In the genomic region with DNA sequence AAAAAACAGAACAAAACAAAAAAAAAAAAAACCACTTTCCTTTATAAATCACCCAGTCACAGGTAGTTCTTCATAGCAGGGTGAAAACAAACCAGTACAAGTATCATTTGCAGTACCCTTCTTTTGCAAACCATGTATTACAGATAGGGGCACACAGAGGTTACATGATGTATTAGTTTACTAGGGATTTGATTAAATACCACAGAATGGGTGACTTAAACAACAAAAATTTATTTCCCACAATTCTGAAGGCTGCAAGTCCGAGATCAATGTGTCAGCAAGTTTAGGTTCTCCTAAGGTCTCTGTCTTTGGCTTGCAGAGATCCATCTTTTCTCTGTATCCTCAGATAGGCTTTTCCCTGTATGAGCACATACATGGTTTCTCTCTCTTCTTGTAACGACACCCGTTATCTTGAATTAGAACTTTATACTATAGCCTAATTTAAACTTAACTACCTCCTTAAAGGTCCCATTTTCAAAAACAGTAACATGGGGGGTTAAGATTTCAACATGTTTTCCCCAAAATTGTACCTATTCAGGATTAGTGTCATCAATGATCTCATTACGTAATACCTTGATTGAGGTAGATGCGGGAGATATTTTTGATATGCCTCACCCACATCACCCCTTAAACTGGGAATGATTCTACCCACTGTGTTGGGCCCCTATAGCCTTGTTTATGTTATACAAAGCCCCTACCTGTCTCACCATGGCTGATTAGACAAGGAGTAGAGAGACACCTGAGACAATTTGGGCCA, we compare ENCODE assay signal across 17 cellular contexts. TPM values are rescaled to one million over a fixed set of nuclear protein-coding genes. Genes with fewer than 3 reads are reported as not detected.
A peak's percentile ranks its signal among the peaks of the same experiment; 100 is the strongest.
DNase-seq lines count a peak whose midpoint lies in the region; ATAC-seq and TF ChIP-seq lines count a peak whose summit lies in the region.
"Had no signal": no experiment of that assay in that cellular context is flagged by ENCODE, and none has a peak within 500 bp of the region (broad histone marks: within the 10 kb centered on the region; RNA-seq: fewer than 3 reads in every experiment).

No MANE protein-coding gene starts in this region.

- DNase-seq in ELR (ENCODE audit: low read depth) = peak; percentile 43
- DNase-seq in GM23248 = peak; percentile 18
- DNase-seq in RWPE2 (ENCODE audit: low spot score) = no peak
- peak; percentile 42 for DNase-seq in fibroblast of mammary gland (ENCODE audit: low read depth)
- DNase-seq in prostate gland (ENCODE audit: low spot score) = no peak
- DNase-seq in RKO (ENCODE audit: low spot score) = no peak
- DNase-seq: BE2C; CD4-positive, alpha-beta memory T cell; DMS79; HFFc6 had no signal

- H3K9me3 ChIP-seq in GM23248 (ENCODE audit: low read depth) (no peaks in the 10 kb centered on the region), RWPE2 (ENCODE audit: severe bottlenecking) (no peaks in the 10 kb centered on the region), prostate gland (no peaks in the 10 kb centered on the region)
- H3K9me3 ChIP-seq: A549, BE2C, HAP-1 had no signal

- H3K27ac ChIP-seq in GM23248 = no peak overlapping the region
- H3K27ac ChIP-seq in RWPE2 (ENCODE audit: poor library complexity, severe bottlenecking) = peak overlapping the region; percentile 25
- H3K27ac ChIP-seq in prostate gland = no peak overlapping the region
- H3K27ac ChIP-seq: A549, C4-2B, HL-60 had no signal

- peaks cover 5% of the 10 kb centered on the region for H3F3A ChIP-seq in GM23248 (ENCODE audit: insufficient read depth)

- no peak overlapping the region for H3K4me2 ChIP-seq in GM23248 (ENCODE audit: unreplicated experiment)
- H3K4me2 ChIP-seq: A549 had no signal

- H4K20me1 ChIP-seq in GM23248 (ENCODE audit: insufficient read depth) = no peaks in the 10 kb centered on the region

- H3K4me3 ChIP-seq in GM23248 (no peak overlapping the region), RWPE2 (ENCODE audit: severe bottlenecking) (no peak overlapping the region), fibroblast of mammary gland (ENCODE audit: control insufficient read depth, low read depth, low read length) (no peak overlapping the region), prostate gland (no peak overlapping the region)
- H3K4me3 ChIP-seq: A549, HAP-1 had no signal

- in situ Hi-C loops in GM23248 (cut with MboI) = no loop called here

- WGBS in GM23248 (ENCODE audit: low coverage in 1 of 2, low lambda C conversion rate in 2 of 2, missing lambda C conversion rate in 2 of 2), 2 experiments = 84 to 87% methylated on average over 5 of the region's 5 CpGs
- WGBS in prostate gland = 93% methylated on average over 5 of the region's 5 CpGs

- H3K9ac ChIP-seq in GM23248 = no peak overlapping the region

- no peak for TF ChIP-seq CTCF in RWPE2 (IDR thresholded peaks at IDR 0.05; ENCODE audit: poor library complexity, severe bottlenecking)
- TF ChIP-seq CTCF in fibroblast of mammary gland (conservative IDR thresholded peaks at IDR 0.05; ENCODE audit: control insufficient read depth, insufficient read depth, low read depth, low read length) = no peak
- TF ChIP-seq CTCF in prostate gland (IDR thresholded peaks at IDR 0.05) = no peak

- peaks cover 17% of the 10 kb centered on the region for H3K4me1 ChIP-seq in GM23248 (ENCODE audit: insufficient read depth)
- peaks cover 15% of the 10 kb centered on the region for H3K4me1 ChIP-seq in RWPE2 (ENCODE audit: insufficient read depth, poor library complexity, severe bottlenecking)
- no peaks in the 10 kb centered on the region for H3K4me1 ChIP-seq in prostate gland (replicated peaks)

- no peak for TF ChIP-seq POLR2A in prostate gland (IDR thresholded peaks at IDR 0.05)

- intact Hi-C loops in prostate gland (cut with DNase I) = no loop called here

- no peaks in the 10 kb centered on the region for H3K27me3 ChIP-seq in GM23248 (replicated peaks; ENCODE audit: insufficient read depth)
- H3K27me3 ChIP-seq in RWPE2 (ENCODE audit: insufficient read depth, poor library complexity, severe bottlenecking) = no peaks in the 10 kb centered on the region
- H3K27me3 ChIP-seq in prostate gland (replicated peaks; ENCODE audit: insufficient read depth) = no peaks in the 10 kb centered on the region

- H3K9me2 ChIP-seq in GM23248 (ENCODE audit: insufficient read depth) = no peaks in the 10 kb centered on the region

- H3K36me3 ChIP-seq in GM23248 (ENCODE audit: low read depth) = no peaks in the 10 kb centered on the region
- no peaks in the 10 kb centered on the region for H3K36me3 ChIP-seq in RWPE2 (ENCODE audit: low read depth)
- no peaks in the 10 kb centered on the region for H3K36me3 ChIP-seq in prostate gland
- H3K36me3 ChIP-seq: BE2C, HAP-1 had no signal

- no peak overlapping the region for H2AFZ ChIP-seq in GM23248

- peaks cover 6% of the 10 kb centered on the region for H3K79me2 ChIP-seq in GM23248 (ENCODE audit: insufficient read depth)

- no peak for ATAC-seq in RWPE2 (ENCODE audit: low read depth)
- no peak for ATAC-seq in HG02642 (IDR thresholded peaks at IDR 0.05; ENCODE audit: poor library complexity, unreplicated experiment)
- ATAC-seq: A549 had no signal

RNA-seq across cellular contexts. Expression of a gene that starts 3.5 kb away (rescaled TPM):
- total RNA-seq in GM23248 (2014; rRNA removed; shearing (Covaris generic)) = 0.76 and 5.2 TPM in 2 replicates
- polyA plus RNA-seq in GM23248 (2016; fragmentation: Nextera tagmentation; extraction: Ambion mirVana) = 1.7 and 2.4 TPM in 2 replicates
- 1 to 10 TPM; 6.4 to 7.3 TPM for total RNA-seq in prostate gland

RNA-seq across cellular contexts. Expression of a gene that starts 10.4 kb away (rescaled TPM):
- not detected in 2 replicates for total RNA-seq in GM23248 (2014; rRNA removed; shearing (Covaris generic))
- not detected in 2 replicates for polyA plus RNA-seq in GM23248 (2016; fragmentation: Nextera tagmentation; extraction: Ambion mirVana)
- total RNA-seq in prostate gland = under 1 TPM; 0.23 to 0.36 TPM
- total RNA-seq: H1, HFFc6 had no signal
- polyA plus RNA-seq: A549, AG04450 had no signal

Comparison
In these comparisons a context has a peak if more than half of its experiments do, and no peak if none do; other contexts are left out.
1. DNase-seq: peak in ELR (single experiment), GM23248 (single experiment) and fibroblast of mammary gland (single experiment); none in RWPE2 (single experiment), prostate gland (single experiment) and RKO (single experiment).